In the genomic region with DNA sequence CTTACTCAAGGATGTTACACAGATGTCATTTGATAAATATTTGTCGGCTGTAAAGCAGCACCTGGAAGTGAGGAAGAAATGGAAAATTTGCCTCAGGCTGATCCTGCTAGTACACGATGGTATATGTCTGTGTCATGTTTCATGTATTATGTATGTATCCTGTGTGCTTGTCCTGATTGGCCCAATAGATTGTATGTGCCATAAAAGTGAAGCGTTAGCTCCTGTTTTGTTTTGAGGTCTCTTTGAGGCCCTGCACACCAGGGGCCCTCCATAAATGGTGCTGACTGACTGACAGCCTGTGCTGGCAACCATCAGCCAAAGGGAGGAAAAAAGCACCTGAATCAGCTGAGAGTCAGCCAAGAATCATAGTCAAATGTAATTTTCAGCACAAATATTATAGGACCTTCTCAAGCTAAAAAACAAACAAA, we compare ENCODE assay signal across 9 cellular contexts. TPM values are rescaled to one million over a fixed set of nuclear protein-coding genes. Genes with fewer than 3 reads are reported as not detected.
A peak's percentile ranks its signal among the peaks of the same experiment; 100 is the strongest.
DNase-seq lines count a peak whose midpoint lies in the region; ATAC-seq, FAIRE-seq and TF ChIP-seq lines count a peak whose summit lies in the region.
"Had no signal": no experiment of that assay in that cellular context is flagged by ENCODE, and none has a peak within 500 bp of the region (broad histone marks: within the 10 kb centered on the region; RNA-seq: fewer than 3 reads in every experiment).

No MANE protein-coding gene starts in this region.

- H3K36me3 Mint-ChIP-seq in CD4-positive, alpha-beta T cell (ENCODE audit: low read depth) = peaks cover 25% of the 10 kb centered on the region
- peaks cover 26% of the 10 kb centered on the region for H3K36me3 Mint-ChIP-seq in activated T-cell treated with anti-CD3 and anti-CD28 coated beads, Interleukin-2, amount 50 U/mL, for 24 hours (ENCODE audit: low read depth)

- no peaks in the 10 kb centered on the region for H3K36me3 ChIP-seq in GM23248 (ENCODE audit: low read depth)

- peaks cover 63% of the 10 kb centered on the region for H3K4me1 Mint-ChIP-seq in CD4-positive, alpha-beta T cell (ENCODE audit: low read depth)
- H3K4me1 Mint-ChIP-seq in activated T-cell treated with anti-CD3 and anti-CD28 coated beads, Interleukin-2, amount 50 U/mL, for 24 hours (ENCODE audit: low read depth) = peaks cover 67% of the 10 kb centered on the region

- H3K4me3 ChIP-seq in GM23248 = no peak overlapping the region

- no peaks in the 10 kb centered on the region for H3K9me3 Mint-ChIP-seq in CD4-positive, alpha-beta T cell
- no peaks in the 10 kb centered on the region for H3K9me3 Mint-ChIP-seq in activated T-cell treated with anti-CD3 and anti-CD28 coated beads, Interleukin-2, amount 50 U/mL, for 24 hours

- no peaks in the 10 kb centered on the region for H3K27me3 Mint-ChIP-seq in CD4-positive, alpha-beta T cell
- no peaks in the 10 kb centered on the region for H3K27me3 Mint-ChIP-seq in activated T-cell treated with anti-CD3 and anti-CD28 coated beads, Interleukin-2, amount 50 U/mL, for 24 hours

- H3K27ac ChIP-seq in CD4-positive, alpha-beta T cell (ENCODE audit: low read depth, low read length) = peak overlapping the region; percentile 56
- H3K27ac ChIP-seq in GM23248 = no peak overlapping the region

- ATAC-seq in CD4-positive, alpha-beta T cell (ENCODE audit: poor library complexity) = peak; percentile 92
- ATAC-seq in HG02798 (IDR thresholded peaks at IDR 0.05; ENCODE audit: poor library complexity, unreplicated experiment) = no peak

- H3K9ac ChIP-seq in GM23248 = no peak overlapping the region

- TF ChIP-seq POLR2A in GM12891 (IDR thresholded peaks at IDR 0.05; ENCODE audit: low read depth, low read length) = no peak

- no peaks in the 10 kb centered on the region for H4K20me1 ChIP-seq in GM23248 (ENCODE audit: insufficient read depth)

- no peaks in the 10 kb centered on the region for H3F3A ChIP-seq in GM23248 (ENCODE audit: insufficient read depth)

- 57 to 68% methylated on average over 3 of the region's 3 CpGs for WGBS in GM23248 (ENCODE audit: low coverage in 1 of 2, low lambda C conversion rate in 2 of 2, missing lambda C conversion rate in 2 of 2), 2 experiments

- H3K4me1 ChIP-seq in GM23248 (ENCODE audit: insufficient read depth) = 0 out of 2 replicates have a peak, but pooled peaks cover 8% of the 10 kb centered on the region

- no peak for TF ChIP-seq CTCF in CD4-positive, alpha-beta T cell (IDR thresholded peaks at IDR 0.05)

- H3K4me2 ChIP-seq in GM23248 (ENCODE audit: unreplicated experiment) = no peak overlapping the region

- H3K4me3 Mint-ChIP-seq in CD4-positive, alpha-beta T cell = peak overlapping the region; percentile 66
- H3K4me3 Mint-ChIP-seq in activated T-cell treated with anti-CD3 and anti-CD28 coated beads, Interleukin-2, amount 50 U/mL, for 24 hours = no peak overlapping the region

- DNase-seq in CD4-positive, alpha-beta T cell = peak in 6 of 10 experiments; percentile 9 to 41 (median 28)
- DNase-seq in GM12891 (ENCODE audit: insufficient read length, low spot score) = no peak
- DNase-seq in activated T-cell treated with anti-CD3 and anti-CD28 coated beads, Interleukin-2, amount 50 U/mL, for 24 hours = no peak
- DNase-seq in amygdala (lab: John Stamatoyannopoulos, UW) = no peak
- DNase-seq in DMS79 treated with DMSO at 0.1 percent for 48 hours (lab: John Stamatoyannopoulos, UW) = no peak
- no peak for DNase-seq in GM23248
- DNase-seq: NCI-H524 treated with DMSO at 0.1 percent for 48 hours had no signal

- FAIRE-seq in GM12891 (lab: Jason Lieb, UNC) (peak; percentile 58), islet of Langerhans (lab: Jason Lieb, UNC) (peak; percentile 17)

- no peak overlapping the region for H2AFZ ChIP-seq in GM23248

- in situ Hi-C loops in GM23248 (cut with MboI) = no loop called here

- POLR2A ChIA-PET in CD4-positive, alpha-beta T cell (lab: Charles Lee) = interaction anchor here (0.6 to 1.6 kb wide), 14 partner anchors 9 to 202 kb away, joined by 3 to 24 read pairs (median 5); a partner anchor contains a TSS

- CTCF ChIA-PET in CD4-positive, alpha-beta T cell (lab: Charles Lee) = interaction anchor here (0.6 to 2.0 kb wide), 4 partner anchors 9 to 55 kb away, joined by 3 to 7 read pairs (median 4); no protein-coding TSS in a partner anchor

- H3K9me3 ChIP-seq in CD4-positive, alpha-beta T cell (ENCODE audit: control insufficient read depth, low read length) = no peaks in the 10 kb centered on the region
- H3K9me3 ChIP-seq in GM23248 (ENCODE audit: low read depth) = no peaks in the 10 kb centered on the region

- no peaks in the 10 kb centered on the region for H3K27me3 ChIP-seq in CD4-positive, alpha-beta T cell (ENCODE audit: control insufficient read depth, insufficient read depth, low read length)
- no peaks in the 10 kb centered on the region for H3K27me3 ChIP-seq in GM23248 (replicated peaks; ENCODE audit: insufficient read depth)

- intact Hi-C loops in CD4-positive, alpha-beta T cell (cut with DNase I, micrococcal nuclease) = no loop called here

- peak overlapping the region; percentile 91 for H3K27ac Mint-ChIP-seq in CD4-positive, alpha-beta T cell
- peak overlapping the region; percentile 87 for H3K27ac Mint-ChIP-seq in activated T-cell treated with anti-CD3 and anti-CD28 coated beads, Interleukin-2, amount 50 U/mL, for 24 hours

- H3K79me2 ChIP-seq in GM23248 (ENCODE audit: insufficient read depth) = no peaks in the 10 kb centered on the region

- no peaks in the 10 kb centered on the region for H3K9me2 ChIP-seq in GM23248 (ENCODE audit: insufficient read depth)

TF ChIP-seq in GM12891, 5 proteins besides CTCF, POLR2A, EP300 and RAD21:
- no peak for TF ChIP-seq POU2F2 (IDR thresholded peaks at IDR 0.05; ENCODE audit: low read depth, low read length)
- no peak for TF ChIP-seq POLR2AphosphoS5 (IDR thresholded peaks at IDR 0.05; ENCODE audit: low read depth, low read length)
- no peak for TF ChIP-seq TAF1 (IDR thresholded peaks at IDR 0.05; ENCODE audit: low read depth, low read length)
- TF ChIP-seq SPI1 (IDR thresholded peaks at IDR 0.05; ENCODE audit: low read depth, low read length) = no peak
- TF ChIP-seq PAX5 (IDR thresholded peaks at IDR 0.05; ENCODE audit: insufficient read depth, low read length, severe bottlenecking) = no peak
TF ChIP-seq in GM12891: peak in this region for 0.

RNA-seq across cellular contexts. Expression of a gene that starts 11.8 kb away (rescaled TPM):
- 10 to 100 TPM; 52.0 to 52.7 TPM for total RNA-seq in CD4-positive, alpha-beta T cell
- 9.2 TPM for polyA plus RNA-seq in GM12891 (2012; ENCODE audit: low read depth, missing spikeins)
- 20.1 and 30.1 TPM in 2 replicates for total RNA-seq in GM23248 (2014; rRNA removed; shearing (Covaris generic))
- 6.8 and 7.3 TPM in 2 replicates for polyA plus RNA-seq in GM23248 (2016; fragmentation: Nextera tagmentation; extraction: Ambion mirVana)

RNA-seq across cellular contexts. Expression of a gene that starts 47.7 kb away (rescaled TPM):
- 10 to 100 TPM; 56.6 to 61.4 TPM for total RNA-seq in CD4-positive, alpha-beta T cell
- polyA plus RNA-seq in GM12891 (2012; ENCODE audit: low read depth, missing spikeins) = 3.3 TPM
- 0.38 and 1.8 TPM in 2 replicates for total RNA-seq in GM23248 (2014; rRNA removed; shearing (Covaris generic))
- polyA plus RNA-seq in GM23248 (2016; fragmentation: Nextera tagmentation; extraction: Ambion mirVana) = 0.32 and 1.1 TPM in 2 replicates

Comparison
In these comparisons a context has a peak if more than half of its experiments do, and no peak if none do; other contexts are left out.
1. DNase-seq: peak in CD4-positive, alpha-beta T cell (6 of 10); none in GM12891 (single experiment), activated T-cell treated with anti-CD3 and anti-CD28 coated beads, Interleukin-2, amount 50 U/mL, for 24 hours (single experiment), amygdala (0 of 56), DMS79 treated with DMSO at 0.1 percent for 48 hours (single experiment) and GM23248 (single experiment).
2. RNA of a gene that starts 47.7 kb away (total RNA-seq): 56.6 to 61.4 TPM in CD4-positive, alpha-beta T cell; 0.38 to 1.8 TPM in GM23248; every median in the first group is over 10 times any median in the second.